In genomic region chr1:66176828-66177227, GRCh38 we compare ENCODE assay signal across 16 cellular contexts.
DNase-seq lines count a peak whose midpoint lies in the region; TF ChIP-seq lines count a peak whose summit lies in the region.
"Had no signal": no experiment of that assay in that cellular context is flagged by ENCODE, and none has a peak within 500 bp of the region (broad histone marks: within the 10 kb centered on the region; RNA-seq: fewer than 3 reads in every experiment).

No MANE protein-coding gene starts in this region.

- TF ChIP-seq CTCF in HEK293 (tag by site-specific recombination; IDR thresholded peaks at IDR 0.05), result no peak

- in situ Hi-C loops in SK-MEL-5 (cut with HindIII; ENCODE audit: low pct_unique_long_range_greater_than_20kb, low sequenced_read_pairs), result no loop called here

- CTCF ChIA-PET in HEK293 (lab: Yijun Ruan, JAX), result no interaction called here

- peak; percentile 19 for DNase-seq in COR-L47 (lab: John Stamatoyannopoulos, UW)
- DNase-seq in SK-MEL-5 (ENCODE audit: low read depth, low spot score), result peak; percentile 47
- DNase-seq in A172 (ENCODE audit: low spot score), result no peak
- DNase-seq in OCI-M1 (lab: John Stamatoyannopoulos, UW), result no peak
- DNase-seq in UCSD-AML1 (lab: John Stamatoyannopoulos, UW; ENCODE audit: unreplicated experiment), result no peak
- DNase-seq: DMS 273 treated with DMSO at 0.1 percent for 48 hours, GDM1, HCEC 1CT, Karpas-422, MG63, NCI-H1092 treated with DMSO at 0.1 percent for 48 hours, NCI-H146, NCI-H2081 treated with DMSO at 0.1 percent for 48 hours, NCI-H446 treated with DMSO at 0.1 percent for 48 hours had no signal

- peaks cover 13% of the 10 kb centered on the region for H3K4me1 ChIP-seq in HEK293 (ENCODE audit: control insufficient read depth, insufficient read depth, low read length)

- H3K27me3 ChIP-seq in layer of hippocampus (ENCODE audit: control insufficient read depth, insufficient read depth, low read length), result no peaks in the 10 kb centered on the region
- H3K27me3 ChIP-seq: MG63 had no signal

- POLR2A ChIA-PET in HEK293 (lab: Yijun Ruan, JAX), result interaction anchor here (0.5 kb wide), 1 partner anchor 63 kb away, joined by 4 read pairs; no protein-coding TSS in a partner anchor

- H3K9me3 ChIP-seq in HEK293 (ENCODE audit: control insufficient read depth, insufficient read depth, low read depth, low read length), result no peaks in the 10 kb centered on the region
- H3K9me3 ChIP-seq: MG63 had no signal

- H3K27ac ChIP-seq in HEK293 (ENCODE audit: extremely low read depth, low read depth, low read length), result no peak overlapping the region
- peak overlapping the region; percentile 12 for H3K27ac ChIP-seq in layer of hippocampus (ENCODE audit: low read depth, low read length)

- no peaks in the 10 kb centered on the region for H3K36me3 ChIP-seq in HEK293 (ENCODE audit: control insufficient read depth in 2 of 2, insufficient read depth in 1 of 2, low read length in 2 of 2)
- H3K36me3 ChIP-seq: MG63 had no signal

- no peak overlapping the region for H3K4me3 ChIP-seq in HEK293 (ENCODE audit: low read depth, low read length)
- H3K4me3 ChIP-seq: MG63 had no signal

TF ChIP-seq in HEK293, 187 proteins besides CTCF, POLR2A, EP300 and RAD21:
- TF ChIP-seq GLI4 (tag by site-specific recombination; IDR thresholded peaks at IDR 0.05), result no peak
- TF ChIP-seq ZNF350 (tag by site-specific recombination; IDR thresholded peaks at IDR 0.05), result peak; percentile 93
- TF ChIP-seq ZNF692 (tag by site-specific recombination; IDR thresholded peaks at IDR 0.05), result peak; percentile 44; the same call in 1 of the 2 replicates
- TF ChIP-seq GLIS1 (tag by site-specific recombination; IDR thresholded peaks at IDR 0.05), result peak; percentile 83
- TF ChIP-seq TRIM28 (IDR thresholded peaks at IDR 0.05; ENCODE audit: borderline replicate concordance, low read length), result peak; percentile 5; the same call in 1 of the 2 replicates
- peak; percentile 78 for TF ChIP-seq FEZF1 (tag by site-specific recombination; IDR thresholded peaks at IDR 0.05)
- no peak for TF ChIP-seq ZNF184 (tag by site-specific recombination; IDR thresholded peaks at IDR 0.05)
- peak; percentile 63 for TF ChIP-seq WT1 (tag by site-specific recombination; IDR thresholded peaks at IDR 0.05)
TF ChIP-seq in HEK293: peak in this region for 6.

Comparison
In these comparisons a context has a peak if more than half of its experiments do, and no peak if none do; other contexts are left out.
1. DNase-seq: peak in COR-L47 (single experiment) and SK-MEL-5 (single experiment); none in A172 (single experiment), OCI-M1 (single experiment) and UCSD-AML1 (single experiment).